1 cellular context compared by ENCODE assay signal in the genomic region with DNA sequence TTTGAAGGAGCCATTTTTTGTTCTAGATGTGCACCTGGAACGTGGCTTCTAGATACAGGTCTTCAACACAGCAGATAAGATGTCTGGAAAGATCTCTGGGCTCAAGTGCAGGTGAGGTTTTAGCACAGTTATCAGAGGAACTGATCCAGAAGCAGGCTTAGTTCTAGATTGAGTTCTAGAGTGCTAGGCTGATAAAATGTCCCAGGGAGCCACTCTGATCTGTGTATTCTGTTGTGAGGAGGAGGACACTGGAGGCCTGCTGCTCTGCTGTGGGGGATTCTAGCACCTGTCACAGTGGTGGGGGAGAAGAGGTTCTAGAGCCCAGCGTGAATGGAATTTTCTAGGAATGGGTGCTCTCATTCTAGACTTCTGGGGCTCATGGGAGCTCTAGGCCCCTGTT.
TF ChIP-seq lines count a peak whose summit lies in the region.

No MANE protein-coding gene starts in this region.

TF ChIP-seq in K562, 482 proteins besides CTCF, POLR2A, EP300 and RAD21:
- no peak for TF ChIP-seq ATF7 (IDR thresholded peaks at IDR 0.05)
- no peak for TF ChIP-seq NFXL1 (CRISPR knock-in tag; IDR thresholded peaks at IDR 0.05)
- TF ChIP-seq ARNT (IDR thresholded peaks at IDR 0.05): peak in 1 of 2 experiments; percentile 98; a peak in 2 of 4 replicates
- TF ChIP-seq, protein P1, sequence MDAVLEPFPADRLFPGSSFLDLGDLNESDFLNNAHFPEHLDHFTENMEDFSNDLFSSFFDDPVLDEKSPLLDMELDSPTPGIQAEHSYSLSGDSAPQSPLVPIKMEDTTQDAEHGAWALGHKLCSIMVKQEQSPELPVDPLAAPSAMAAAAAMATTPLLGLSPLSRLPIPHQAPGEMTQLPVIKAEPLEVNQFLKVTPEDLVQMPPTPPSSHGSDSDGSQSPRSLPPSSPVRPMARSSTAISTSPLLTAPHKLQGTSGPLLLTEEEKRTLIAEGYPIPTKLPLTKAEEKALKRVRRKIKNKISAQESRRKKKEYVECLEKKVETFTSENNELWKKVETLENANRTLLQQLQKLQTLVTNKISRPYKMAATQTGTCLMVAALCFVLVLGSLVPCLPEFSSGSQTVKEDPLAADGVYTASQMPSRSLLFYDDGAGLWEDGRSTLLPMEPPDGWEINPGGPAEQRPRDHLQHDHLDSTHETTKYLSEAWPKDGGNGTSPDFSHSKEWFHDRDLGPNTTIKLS (IDR thresholded peaks at IDR 0.05; ENCODE audit: borderline replicate concordance, low read depth): peak; percentile 87; the same call in 1 of the 2 replicates
